Comparison of ENCODE assay signal across 5 cellular contexts in the genomic region with DNA sequence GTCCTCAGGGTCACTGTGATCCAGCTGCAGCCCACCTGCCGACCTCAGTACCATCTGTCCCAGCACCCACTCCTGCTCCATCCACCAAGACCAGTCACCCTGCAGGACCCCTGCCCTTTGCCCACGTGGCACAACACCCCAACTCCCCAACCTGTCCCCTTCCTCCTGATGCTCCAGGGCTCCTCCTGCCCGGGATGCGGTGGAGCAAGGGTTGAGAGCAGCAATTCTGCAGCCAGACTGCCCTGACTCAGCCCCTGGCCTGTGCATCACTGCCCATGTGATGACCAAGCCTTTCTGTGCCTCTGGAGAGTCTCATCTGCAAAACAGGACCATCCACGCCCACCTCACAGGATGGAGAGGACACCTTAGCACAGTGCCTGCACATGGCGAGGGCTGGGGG. TPM values are rescaled to one million over a fixed set of nuclear protein-coding genes. Genes with fewer than 3 reads are reported as not detected.
"Had no signal": no experiment of that assay in that cellular context is flagged by ENCODE, and none has a peak within 500 bp of the region (broad histone marks: within the 10 kb centered on the region; RNA-seq: fewer than 3 reads in every experiment).

No MANE protein-coding gene starts in this region.

RNA-seq across cellular contexts. Expression of gene RAB6D, which starts 24.9 kb away (rescaled TPM):
- total RNA-seq: M059J, PC-3, Right ventricle myocardium inferior, SJCRH30, SK-MEL-5 had no signal
